ENCODE assay signal across 28 cellular contexts in genomic region chr21:41313765-41314164, GRCh38. TPM values are rescaled to one million over a fixed set of nuclear protein-coding genes. Genes with fewer than 3 reads are reported as not detected.
"Had no signal": no experiment of that assay in that cellular context is flagged by ENCODE, and none has a peak within 500 bp of the region (broad histone marks: within the 10 kb centered on the region; RNA-seq: fewer than 3 reads in every experiment).

No MANE protein-coding gene starts in this region.

- H3K4me1 Mint-ChIP-seq: stimulated activated memory B cell treated with anti-CD40 and anti-IgM and Interleukin-4, amounts not matched to agents 10 μg/mL and 1 μg/mL and 100 μg/mL, for 72 hours had no signal

- H3K36me3 Mint-ChIP-seq: stimulated activated memory B cell treated with anti-CD40 and anti-IgM and Interleukin-4, amounts not matched to agents 10 μg/mL and 1 μg/mL and 100 μg/mL, for 72 hours; stimulated activated naive B cell treated with anti-CD40 and anti-IgM and Interleukin-4, amounts not matched to agents 10 μg/mL and 1 μg/mL and 100 μg/mL, for 72 hours; type B pancreatic cell had no signal

- DNase-seq: stimulated activated CD4-positive, alpha-beta T cell treated with anti-CD3 and anti-CD28 coated beads, Interleukin-2, amount 100 ng/mL, for 48 hours; stimulated activated CD4-positive, alpha-beta T cell treated with anti-CD3 and anti-CD28 coated beads, Interleukin-4, amount 100 ng/mL, for 1 hour; stimulated activated CD4-positive, alpha-beta T cell treated with anti-CD3 and anti-CD28 coated beads, Interleukin-4, amount 100 ng/mL, for 24 hours; stimulated activated CD4-positive, alpha-beta T cell treated with anti-CD3 and anti-CD28 coated beads, Interleukin-4, amount 100 ng/mL, for 4 hours; stimulated activated CD8-positive, alpha-beta memory T cell treated with anti-CD3 and anti-CD28 coated beads, Interleukin-4, amount 100 ng/mL, for 48 hours; stimulated activated naive B cell treated with anti-CD40 and anti-IgM and Interleukin-4, amounts not matched to agents 10 μg/mL and 1 μg/mL and 100 μg/mL, for 72 hours; stimulated activated naive CD4-positive, alpha-beta T cell; stimulated activated naive CD4-positive, alpha-beta T cell treated with Interleukin-2 at 50 U/mL for 16 hours; stimulated activated naive CD8-positive, alpha-beta T cell treated with anti-CD3 and anti-CD28 coated beads, Interleukin-15, amount 100 ng/mL, for 72 hours; stimulated activated naive CD8-positive, alpha-beta T cell treated with anti-CD3 and anti-CD28 coated beads, Interleukin-15, Interleukin-2, amounts not matched to agents 100 U/mL and 50 U/mL, for 24 hours; stomach; substantia nigra; testis; thyroid gland; tibial artery; transverse colon; trophoblast cell; upper lobe of left lung; upper lobe of right lung; uterus had no signal

- H3K27me3 ChIP-seq: testis, thyroid gland had no signal

- H3K27ac ChIP-seq: stomach, suprapubic skin, testis, thoracic aorta, thyroid gland, tibial artery, tibial nerve, transverse colon, upper lobe of left lung, upper lobe of right lung, uterus, vagina had no signal

- H3K9me3 Mint-ChIP-seq: stimulated activated memory B cell treated with anti-CD40 and anti-IgM and Interleukin-4, amounts not matched to agents 10 μg/mL and 1 μg/mL and 100 μg/mL, for 72 hours; stimulated activated naive B cell treated with anti-CD40 and anti-IgM and Interleukin-4, amounts not matched to agents 10 μg/mL and 1 μg/mL and 100 μg/mL, for 72 hours; stimulated activated naive CD8-positive, alpha-beta T cell treated with anti-CD3 and anti-CD28 coated beads, Interleukin-15, amount 100 ng/mL, for 72 hours; stimulated activated naive CD8-positive, alpha-beta T cell treated with anti-CD3 and anti-CD28 coated beads, Interleukin-15, Interleukin-2, amounts not matched to agents 100 ng/mL and 50 ng/mL, for 24 hours; type B pancreatic cell had no signal

- H3K4me3 ChIP-seq: stomach, suprapubic skin, testis, thoracic aorta, thyroid gland, tibial artery, tibial nerve, transverse colon, upper lobe of left lung, upper lobe of right lung, uterus, vagina had no signal

- H3K36me3 ChIP-seq: stomach, suprapubic skin, thoracic aorta, thyroid gland, tibial artery, tibial nerve, transverse colon, upper lobe of left lung, upper lobe of right lung, uterus, vagina had no signal

- H3K4me3 Mint-ChIP-seq: stimulated activated memory B cell treated with anti-CD40 and anti-IgM and Interleukin-4, amounts not matched to agents 10 μg/mL and 1 μg/mL and 100 μg/mL, for 72 hours; stimulated activated naive B cell treated with anti-CD40 and anti-IgM and Interleukin-4, amounts not matched to agents 10 μg/mL and 1 μg/mL and 100 μg/mL, for 72 hours; stimulated activated naive CD8-positive, alpha-beta T cell treated with anti-CD3 and anti-CD28 coated beads, Interleukin-15, amount 100 ng/mL, for 72 hours; stimulated activated naive CD8-positive, alpha-beta T cell treated with anti-CD3 and anti-CD28 coated beads, Interleukin-15, Interleukin-2, amounts not matched to agents 100 ng/mL and 50 ng/mL, for 24 hours had no signal

- H3K9me3 ChIP-seq: stomach, suprapubic skin, testis, thoracic aorta, thyroid gland, tibial artery, tibial nerve, transverse colon, upper lobe of left lung, upper lobe of right lung, uterus, vagina had no signal

- ATAC-seq: stimulated activated memory B cell treated with anti-CD40 and anti-IgM and Interleukin-4, amounts not matched to agents 10 μg/mL and 1 μg/mL and 100 μg/mL, for 72 hours; stimulated activated naive B cell treated with anti-CD40 and anti-IgM and Interleukin-4, amounts not matched to agents 10 μg/mL and 1 μg/mL and 100 μg/mL, for 72 hours; stimulated activated naive CD8-positive, alpha-beta T cell treated with anti-CD3 and anti-CD28 coated beads, Interleukin-15, amount 100 ng/mL, for 72 hours; stimulated activated naive CD8-positive, alpha-beta T cell treated with anti-CD3 and anti-CD28 coated beads, Interleukin-15, Interleukin-2, amounts not matched to agents 100 U/mL and 50 U/mL, for 24 hours; upper lobe of right lung had no signal

- H3K27ac Mint-ChIP-seq: stimulated activated memory B cell treated with anti-CD40 and anti-IgM and Interleukin-4, amounts not matched to agents 10 μg/mL and 1 μg/mL and 100 μg/mL, for 72 hours; stimulated activated naive B cell treated with anti-CD40 and anti-IgM and Interleukin-4, amounts not matched to agents 10 μg/mL and 1 μg/mL and 100 μg/mL, for 72 hours; stimulated activated naive CD8-positive, alpha-beta T cell treated with anti-CD3 and anti-CD28 coated beads, Interleukin-15, amount 100 ng/mL, for 72 hours; stimulated activated naive CD8-positive, alpha-beta T cell treated with anti-CD3 and anti-CD28 coated beads, Interleukin-15, Interleukin-2, amounts not matched to agents 100 ng/mL and 50 ng/mL, for 24 hours; type B pancreatic cell had no signal

- H3K4me1 ChIP-seq: upper lobe of right lung had no signal

RNA-seq across cellular contexts. Expression of gene FAM3B, which starts 2.8 kb away (rescaled TPM):
- total RNA-seq: temporal lobe, tibial nerve had no signal
